10 cellular contexts compared by ENCODE assay signal in genomic region chr9:137275937-137276756, GRCh38. TPM values are rescaled to one million over a fixed set of nuclear protein-coding genes. Genes with fewer than 3 reads are reported as not detected.
DNase-seq lines count a peak whose midpoint lies in the region; ATAC-seq, FAIRE-seq and TF ChIP-seq lines count a peak whose summit lies in the region.
"Had no signal": no experiment of that assay in that cellular context is flagged by ENCODE, and none has a peak within 500 bp of the region (broad histone marks: within the 10 kb centered on the region; RNA-seq: fewer than 3 reads in every experiment).

No MANE protein-coding gene starts in this region.

- peaks cover 31 to 40% of the 10 kb centered on the region in 2 experiments for H3K4me1 ChIP-seq in HCT116 (ENCODE audit: control insufficient read depth in 1 of 2, insufficient read depth in 2 of 2, low read length in 2 of 2)
- H3K4me1 ChIP-seq in iPS-20b (ENCODE audit: insufficient read depth, low read length), result peaks cover 14% of the 10 kb centered on the region
- peaks cover 2 to 9% of the 10 kb centered on the region in 2 donors for H3K4me1 ChIP-seq in small intestine (ENCODE audit: control insufficient read depth in 2 of 2, insufficient read depth in 1 of 2, low read depth in 1 of 2, low read length in 1 of 2)

- CTCF ChIA-PET in HCT116 (lab: Charles Lee), result interaction anchor here (0.6 to 2.0 kb wide), 4 partner anchors 11 to 39 kb away, joined by 3 to 18 read pairs (median 3); no protein-coding TSS in a partner anchor

- H4K20me1 ChIP-seq in HCT116 (ENCODE audit: insufficient read depth), result no peaks in the 10 kb centered on the region

- peak overlapping the region; percentile 85 for H3K4me2 ChIP-seq in HCT116 (ENCODE audit: low read length)

- ATAC-seq in HCT116, result no peak
- ATAC-seq in T-helper 17 cell, result no peak
- no peak for ATAC-seq in GM18870 (IDR thresholded peaks at IDR 0.05; ENCODE audit: unreplicated experiment)
- no peak for ATAC-seq in HG03159 (IDR thresholded peaks at IDR 0.05; ENCODE audit: unreplicated experiment)

- H3K4me3 ChIP-seq in HCT116 (replicated peaks in 1 of 2; ENCODE audit: low read depth in 1 of 2, low read length in 2 of 2) (peak overlapping the region; percentile 80 to 90), iPS-20b (ENCODE audit: low read length) (peak overlapping the region; percentile 63; the same call in 1 of the 2 replicates), small intestine (ENCODE audit: low read depth in 1 of 2, low read length in 2 of 2) (no peak overlapping the region)

- POLR2A ChIA-PET in HCT116 (lab: Charles Lee), result interaction anchor here (1.3 to 1.7 kb wide), 5 partner anchors 11 to 35 kb away, joined by 3 to 14 read pairs (median 5); partner anchors contain the start of genes NELFB and TUBB4B

- 42 to 70% (median 56%) methylated on average over 20 of the region's 20 CpGs for WGBS in small intestine, 3 donors

- H3K27me3 ChIP-seq in HCT116 (ENCODE audit: insufficient read depth, low read length) (no peaks in the 10 kb centered on the region), iPS-20b (ENCODE audit: insufficient read depth, low read length) (peaks cover 34% of the 10 kb centered on the region; the same call in 1 of the 2 replicates), small intestine (ENCODE audit: control insufficient read depth in 2 of 2, insufficient read depth in 2 of 2, low read length in 2 of 2) (no peaks in the 10 kb centered on the region)

- H3K4me3 Mint-ChIP-seq in T-helper 17 cell, result peak overlapping the region; percentile 77

- peaks cover 2% of the 10 kb centered on the region for H3K36me3 Mint-ChIP-seq in T-helper 17 cell (ENCODE audit: low read depth)

- no peak for FAIRE-seq in small intestine (lab: Jason Lieb, UNC)
- FAIRE-seq: TTC549 had no signal

- RAD21 ChIA-PET in HCT116 (lab: Charles Lee; ENCODE audit: low non-redundant PET in 1 of 2, low total read pairs in 2 of 2, uncharacterized antibody in 2 of 2, unreplicated experiment in 2 of 2), result no interaction called here

- intact Hi-C loops in HCT116 (cut with micrococcal nuclease), result no loop called here

- H3K9me3 ChIP-seq in HCT116 (ENCODE audit: control insufficient read depth in 1 of 2, insufficient read depth in 1 of 2, low read depth in 1 of 2, low read length in 2 of 2) (no peaks in the 10 kb centered on the region), T-helper 17 cell (ENCODE audit: control insufficient read depth, low read length, poor library complexity, severe bottlenecking) (no peaks in the 10 kb centered on the region), iPS-20b (ENCODE audit: insufficient read depth, low read depth, low read length) (no peaks in the 10 kb centered on the region), small intestine (ENCODE audit: control insufficient read depth, low read depth) (no peaks in the 10 kb centered on the region)

- TF ChIP-seq RAD21 in HCT116 (IDR thresholded peaks at IDR 0.05; ENCODE audit: low read depth), result no peak

- no TSS peak for BruUV-seq in HCT116 (replicated peaks; lab: Mats Ljungman, UMichigan)

- H3K36me3 ChIP-seq in HCT116 (ENCODE audit: control insufficient read depth in 1 of 2, insufficient read depth in 2 of 2, low read length in 2 of 2), result peaks cover 0 to 20% of the 10 kb centered on the region in 2 experiments; a peak in 2 of 4 replicates
- H3K36me3 ChIP-seq in iPS-20b (ENCODE audit: insufficient read depth, low read depth, low read length), result peaks cover 7% of the 10 kb centered on the region
- peaks cover 0 to 7% of the 10 kb centered on the region in 2 donors for H3K36me3 ChIP-seq in small intestine (ENCODE audit: control insufficient read depth in 2 of 2, insufficient read depth in 2 of 2, low read length in 2 of 2)

- H3K27ac ChIP-seq in HCT116 (ENCODE audit: low read depth, low read length) (peak overlapping the region; percentile 96), iPS-20b (ENCODE audit: low read length) (peak overlapping the region; percentile 84), small intestine (ENCODE audit: low read depth in 1 of 2, low read length in 1 of 2) (peak overlapping the region; percentile 80 to 96)

- H3K27ac Mint-ChIP-seq in T-helper 17 cell, result peak overlapping the region; percentile 77

- peaks cover 22% of the 10 kb centered on the region for H3K4me1 Mint-ChIP-seq in T-helper 17 cell

- H3K79me2 ChIP-seq in HCT116 (ENCODE audit: insufficient read depth, low read length), result peaks cover 31% of the 10 kb centered on the region

- H3K9ac ChIP-seq in HCT116 (ENCODE audit: low read length), result peak overlapping the region; percentile 84
- H3K9ac ChIP-seq in iPS-20b (ENCODE audit: low read depth, low read length), result peak overlapping the region; percentile 79; the same call in 1 of the 2 replicates

- no peak overlapping the region for H2AFZ ChIP-seq in HCT116 (ENCODE audit: low read depth, low read length, poor library complexity, severe bottlenecking)

- H3K27me3 Mint-ChIP-seq in T-helper 17 cell, result no peaks in the 10 kb centered on the region

- H3K9me2 ChIP-seq in HCT116 (ENCODE audit: insufficient read depth), result no peaks in the 10 kb centered on the region

- DNase-seq in HCT116 (ENCODE audit: low read depth, low spot score) (no peak), T-helper 17 cell (no peak), small intestine (no peak), NCI-H526 treated with DMSO at 0.1 percent for 48 hours (lab: John Stamatoyannopoulos, UW) (no peak), SKM-1 (lab: John Stamatoyannopoulos, UW; ENCODE audit: unreplicated experiment) (no peak)

- no peak for TF ChIP-seq CTCF in HCT116 (IDR thresholded peaks at IDR 0.05 in 2 of 3, conservative IDR thresholded peaks at IDR 0.05 in 1 of 3; ENCODE audit: borderline replicate concordance in 1 of 3, insufficient read depth in 1 of 3, low read depth in 2 of 3, low read length in 2 of 3)

- TF ChIP-seq POLR2A in HCT116 (IDR thresholded peaks at IDR 0.05; ENCODE audit: borderline replicate concordance, extremely low read depth, insufficient read depth, insufficient read length), result no peak

TF ChIP-seq in HCT116, 20 proteins besides CTCF, POLR2A, EP300 and RAD21:
- TF ChIP-seq ATF3 (IDR thresholded peaks at IDR 0.05) (no peak), SIN3A (IDR thresholded peaks at IDR 0.05; ENCODE audit: low read depth) (no peak), EZH2phosphoT487 (IDR thresholded peaks at IDR 0.05; ENCODE audit: borderline replicate concordance) (no peak), ZNF274 (IDR thresholded peaks at IDR 0.05; ENCODE audit: low read depth, low read length) (no peak), FOSL1 (IDR thresholded peaks at IDR 0.05; ENCODE audit: low read depth) (no peak), TCF7L2 (IDR thresholded peaks at IDR 0.05; ENCODE audit: borderline replicate concordance, extremely low read depth, insufficient read depth, insufficient read length) (no peak)

RNA-seq across cellular contexts. Expression of gene TOR4A, which starts 1.4 kb away (rescaled TPM):
- total RNA-seq in HCT116 (2021; ENCODE audit: unreplicated experiment), result 34.0 TPM
- 21.6 and 22.8 TPM in 2 replicates for polyA plus RNA-seq in HCT116 (2012)
- total RNA-seq in T-helper 17 cell, result 1 to 10 TPM; 2.1 to 4.0 TPM
- 10 to 100 TPM in 1 of 3 donors, 1 to 10 TPM in 2; 3.4 to 21.5 (median 9.7) TPM for polyA plus RNA-seq in small intestine

RNA-seq across cellular contexts. Expression of gene NELFB, which starts 21.0 kb away (rescaled TPM):
- total RNA-seq in HCT116 (2021; ENCODE audit: unreplicated experiment), result 86.4 TPM
- 85.5 and 92.1 TPM in 2 replicates for polyA plus RNA-seq in HCT116 (2012)
- total RNA-seq in T-helper 17 cell, result 10 to 100 TPM; 33.2 to 37.8 TPM
- 10 to 100 TPM; 34.7 to 62.5 (median 34.9) TPM for polyA plus RNA-seq in small intestine

RNA-seq across cellular contexts. Expression of gene STPG3, which starts 25.1 kb away (rescaled TPM):
- not detected for total RNA-seq in HCT116 (2021; ENCODE audit: unreplicated experiment)
- 0.40 TPM in 2 replicates for polyA plus RNA-seq in HCT116 (2012)
- under 1 TPM in 1 of 2 donors, not detected in 1; 0.62 TPM for total RNA-seq in T-helper 17 cell
- polyA plus RNA-seq in small intestine, result not detected
- total RNA-seq: G401 had no signal

RNA-seq across cellular contexts. Expression of gene NRARP, which starts 25.9 kb away (rescaled TPM):
- total RNA-seq in HCT116 (2021; ENCODE audit: unreplicated experiment) (22.2 TPM), T-helper 17 cell (under 1 TPM; 0.42 to 0.91 TPM)
- 5.9 and 7.2 TPM in 2 replicates for polyA plus RNA-seq in HCT116 (2012)
- 10 to 100 TPM in 1 of 3 donors, 1 to 10 TPM in 2; 3.2 to 12.6 (median 5.1) TPM for polyA plus RNA-seq in small intestine

RNA-seq across cellular contexts. Expression of gene TUBB4B, which starts 35.1 kb away (rescaled TPM):
- total RNA-seq in HCT116 (2021; ENCODE audit: unreplicated experiment) (502 TPM), T-helper 17 cell (10 to 100 TPM; 81.0 to 90.5 TPM)
- polyA plus RNA-seq in HCT116 (2012), result 824 and 914 TPM in 2 replicates
- polyA plus RNA-seq in small intestine, result 100 to 1,000 TPM; 365 to 374 (median 369) TPM

Comparison
In these comparisons a context has a peak if more than half of its experiments do, and no peak if none do; other contexts are left out.
1. H3K4me3 ChIP-seq: peak in HCT116 (2 of 2) and iPS-20b (single experiment); none in small intestine (0 of 2).
2. Peak in every context shown above with its lines, with median percentiles within 50 percentile points of each other: H3K27ac ChIP-seq.